31 cellular contexts compared by ENCODE assay signal in genomic region chr2:95203911-95204310, GRCh38.
"Had no signal": no experiment of that assay in that cellular context is flagged by ENCODE, and none has a peak within 500 bp of the region (broad histone marks: within the 10 kb centered on the region; RNA-seq: fewer than 3 reads in every experiment).

No MANE protein-coding gene starts in this region.

- H3K9me3 Mint-ChIP-seq: activated T-helper 17 cell treated with anti-CD3 and anti-CD28 coated beads, Interleukin-2, amount 50 U/mL, for 72 hours had no signal

- H3K27ac Mint-ChIP-seq: activated B cell treated with CpG ODN at 0.5 μM for 24 hours; activated CD4-positive, alpha-beta memory T cell treated with anti-CD3 and anti-CD28 coated beads for 36 hours; activated CD4-positive, alpha-beta T cell treated with anti-CD3 and anti-CD28 coated beads, Interleukin-2, amount 10 ng/mL, durations not matched to agents 7 days and 5 days; activated CD8-positive, alpha-beta T cell treated with anti-CD3 and anti-CD28 coated beads for 36 hours; activated naive CD4-positive, alpha-beta T cell treated with anti-CD3 and anti-CD28 coated beads, Interleukin-2, amount 50 U/mL, for 72 hours; activated naive CD8-positive, alpha-beta T cell treated with anti-CD3 and anti-CD28 coated beads for 36 hours; activated T-cell treated with anti-CD3 and anti-CD28 coated beads, Interleukin-2, amount 50 U/mL, for 72 hours; activated T-helper 1 cell treated with anti-CD3 and anti-CD28 coated beads, Interleukin-12 subunit alpha, Interleukin-12 subunit beta, Interleukin-2, Interleukin-4 antibody, amounts not matched to agents 30 ng/mL and 10 ng/mL and 1 ng/mL, durations not matched to agents 14 hours and 24 hours and 36 hours; activated T-helper 17 cell treated with anti-CD3 and anti-CD28 coated beads, Interleukin-2, amount 50 U/mL, for 72 hours; T-helper 1 cell treated with Interleukin-12 subunit alpha and Interleukin-12 subunit beta and Interleukin-4 antibody, amounts not matched to agents 30 μg/mL and 1 μg/mL, for 36 hours; T-helper 2 cell treated with Interferon-gamma antibody and Interleukin-4, amounts not matched to agents 5 μg/mL and 100 μg/mL, for 36 hours had no signal

- H3K9me3 ChIP-seq: adrenal gland, body of pancreas, breast epithelium had no signal

- H3K27me3 ChIP-seq: adrenal gland, body of pancreas, brain microvascular endothelial cell, breast epithelium had no signal

- ATAC-seq: activated CD8-positive, alpha-beta T cell treated with anti-CD3 and anti-CD28 coated beads for 36 hours; activated naive CD4-positive, alpha-beta T cell treated with anti-CD3 and anti-CD28 coated beads, Interleukin-2, amount 50 U/mL, for 72 hours; activated T-cell treated with anti-CD3 and anti-CD28 coated beads, Interleukin-2, amount 50 U/mL, for 4 hours; activated T-cell treated with anti-CD3 and anti-CD28 coated beads, Interleukin-2, amount 50 U/mL, for 72 hours; activated T-helper 17 cell treated with anti-CD3 and anti-CD28 coated beads, Interleukin-2, amount 50 U/mL, for 72 hours; body of pancreas had no signal

- H3K4me3 ChIP-seq: adrenal gland, body of pancreas, breast epithelium had no signal

- H3K36me3 ChIP-seq: adrenal gland, brain microvascular endothelial cell, breast epithelium had no signal

- DNase-seq: activated B cell treated with CpG ODN at 0.5 μM for 24 hours; activated CD4-positive, alpha-beta memory T cell treated with anti-CD3 and anti-CD28 coated beads for 36 hours; activated CD4-positive, alpha-beta T cell treated with anti-CD3 and anti-CD28 coated beads for 4 hours; activated CD4-positive, alpha-beta T cell treated with anti-CD3 and anti-CD28 coated beads, Interleukin-2, amount 10 ng/mL, durations not matched to agents 7 days and 5 days; activated CD4-positive, alpha-beta T cell treated with anti-CD3 and anti-CD28 coated beads, Interleukin-2, amount 50 U/mL, for 4 hours; activated CD4-positive, CD25-positive, alpha-beta regulatory T cell treated with anti-CD3 and anti-CD28 coated beads, Interleukin-2, amount 50 U/mL, for 72 hours; activated CD8-positive, alpha-beta memory T cell treated with anti-CD3 and anti-CD28 coated beads, Interleukin-2, amount 50 U/mL, for 4 hours; activated CD8-positive, alpha-beta T cell treated with anti-CD3 and anti-CD28 coated beads for 36 hours; activated effector memory CD4-positive, alpha-beta T cell treated with anti-CD3 and anti-CD28 coated beads, Interleukin-2, amount 50 U/mL, for 16 hours; activated gamma-delta T cell treated with Interleukin-2 at 50 U/mL for 16 hours; activated naive CD4-positive, alpha-beta T cell treated with anti-CD3 and anti-CD28 coated beads, Interleukin-2, amount 50 U/mL, for 16 hours; activated naive CD4-positive, alpha-beta T cell treated with Interleukin-2 at 50 U/mL for 16 hours; activated naive CD8-positive, alpha-beta T cell treated with anti-CD3 and anti-CD28 coated beads for 36 hours; activated T-cell treated with anti-CD3 and anti-CD28 coated beads for 4 hours; activated T-cell treated with anti-CD3 and anti-CD28 coated beads, Interleukin-2, amount 50 U/mL, for 1 hour; activated T-cell treated with anti-CD3 and anti-CD28 coated beads, Interleukin-2, amount 50 U/mL, for 4 hours; activated T-cell treated with anti-CD3 and anti-CD28 coated beads, Interleukin-2, amount 50 U/mL, for 72 hours; adrenal gland; amniotic stem cell; aorta; body of pancreas; brain microvascular endothelial cell; central memory CD4-positive, alpha-beta T cell; T-helper 1 cell; T-helper 9 cell had no signal

- H3K4me1 ChIP-seq: breast epithelium had no signal

- H3K4me3 Mint-ChIP-seq: activated B cell treated with CpG ODN at 0.5 μM for 24 hours; activated CD4-positive, alpha-beta memory T cell treated with anti-CD3 and anti-CD28 coated beads for 36 hours; activated CD4-positive, alpha-beta T cell treated with anti-CD3 and anti-CD28 coated beads, Interleukin-2, amount 10 ng/mL, durations not matched to agents 7 days and 5 days; activated CD8-positive, alpha-beta T cell treated with anti-CD3 and anti-CD28 coated beads for 36 hours; activated naive CD8-positive, alpha-beta T cell treated with anti-CD3 and anti-CD28 coated beads for 36 hours; activated T-cell treated with anti-CD3 and anti-CD28 coated beads, Interleukin-2, amount 50 U/mL, for 4 hours; activated T-cell treated with anti-CD3 and anti-CD28 coated beads, Interleukin-2, amount 50 U/mL, for 72 hours; activated T-helper 1 cell treated with anti-CD3 and anti-CD28 coated beads, Interleukin-12 subunit alpha, Interleukin-12 subunit beta, Interleukin-2, Interleukin-4 antibody, amounts not matched to agents 30 ng/mL and 10 ng/mL and 1 ng/mL, durations not matched to agents 14 hours and 24 hours and 36 hours; activated T-helper 17 cell treated with anti-CD3 and anti-CD28 coated beads, Interleukin-2, amount 50 U/mL, for 72 hours; T-helper 1 cell treated with Interleukin-12 subunit alpha and Interleukin-12 subunit beta and Interleukin-4 antibody, amounts not matched to agents 30 μg/mL and 1 μg/mL, for 36 hours; T-helper 2 cell treated with Interferon-gamma antibody and Interleukin-4, amounts not matched to agents 5 μg/mL and 100 μg/mL, for 36 hours had no signal

- H3K27me3 Mint-ChIP-seq: activated B cell treated with CpG ODN at 0.5 μM for 24 hours; activated CD4-positive, alpha-beta memory T cell treated with anti-CD3 and anti-CD28 coated beads for 36 hours; activated CD4-positive, alpha-beta T cell treated with anti-CD3 and anti-CD28 coated beads, Interleukin-2, amount 10 ng/mL, durations not matched to agents 7 days and 5 days; activated CD8-positive, alpha-beta T cell treated with anti-CD3 and anti-CD28 coated beads for 36 hours; activated naive CD8-positive, alpha-beta T cell treated with anti-CD3 and anti-CD28 coated beads for 36 hours; activated T-helper 17 cell treated with anti-CD3 and anti-CD28 coated beads, Interleukin-2, amount 50 U/mL, for 72 hours had no signal
